16 cellular contexts compared by ENCODE assay signal in the genomic region with DNA sequence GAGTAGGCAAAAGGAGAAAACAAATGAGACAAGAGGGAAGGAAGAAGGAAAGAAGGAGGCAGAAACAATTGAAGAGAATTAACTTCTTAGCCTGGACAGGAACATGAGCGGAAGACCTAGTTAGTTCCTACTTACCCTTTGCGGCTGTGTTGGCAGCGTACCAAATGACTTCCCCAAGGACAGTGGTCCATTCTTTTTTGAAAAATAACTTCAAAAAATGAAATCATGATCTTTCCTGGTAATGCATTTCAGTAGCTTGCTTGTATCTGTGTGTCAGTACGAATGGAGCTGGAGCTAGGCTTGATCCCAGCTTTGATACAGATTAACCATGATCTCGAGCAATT. TPM values are rescaled to one million over a fixed set of nuclear protein-coding genes. Genes with fewer than 3 reads are reported as not detected.
DNase-seq lines count a peak whose midpoint lies in the region; ATAC-seq, FAIRE-seq and TF ChIP-seq lines count a peak whose summit lies in the region.
"Had no signal": no experiment of that assay in that cellular context is flagged by ENCODE, and none has a peak within 500 bp of the region (broad histone marks: within the 10 kb centered on the region; RNA-seq: fewer than 3 reads in every experiment).

No MANE protein-coding gene starts in this region.

- BruUV-seq in HepG2 (replicated peaks; lab: Mats Ljungman, UMichigan): no TSS peak

- in situ Hi-C loops in HepG2 (cut with HindIII; ENCODE audit: extremely low pct_ligation_motif_present, low pct_unique_long_range_greater_than_20kb): no loop called here

- H3K4me2 ChIP-seq in HepG2 (ENCODE audit: low read depth, low read length): no peak overlapping the region

- ATAC-seq in HepG2: no peak
- ATAC-seq in HG02759 (IDR thresholded peaks at IDR 0.05; ENCODE audit: unreplicated experiment): no peak
- ATAC-seq: activated T-cell treated with anti-CD3 and anti-CD28 coated beads, Interleukin-2, amount 50 U/mL, for 4 hours had no signal

- no peak for TF ChIP-seq RAD21 in HepG2 (CRISPR knock-in tag; IDR thresholded peaks at IDR 0.05)

- no peak for TF ChIP-seq EP300 in HepG2 (IDR thresholded peaks at IDR 0.05; ENCODE audit: low read depth in 2 of 2, low read length in 2 of 2)
- no peak for TF ChIP-seq EP300 in HepG2 (CRISPR knock-in tag; IDR thresholded peaks at IDR 0.05; ENCODE audit: borderline replicate concordance)

- no peak overlapping the region for H3K9ac ChIP-seq in stomach smooth muscle (ENCODE audit: low read length in 2 of 2)
- H3K9ac ChIP-seq in HepG2 (ENCODE audit: insufficient read depth, low read depth, low read length): no peak overlapping the region

- TF ChIP-seq POLR2A in adrenal gland (IDR thresholded peaks at IDR 0.05) (no peak), HepG2 (IDR thresholded peaks at IDR 0.05; ENCODE audit: insufficient read depth in 1 of 2, low read depth in 2 of 2, low read length in 2 of 2) (no peak)

- TF ChIP-seq CTCF in adrenal gland (IDR thresholded peaks at IDR 0.05) (no peak), HepG2 (CRISPR knock-in tag; IDR thresholded peaks at IDR 0.05) (no peak), GM10266 (IDR thresholded peaks at IDR 0.05; ENCODE audit: control insufficient read depth, insufficient read depth, low read depth, missing control alignments) (no peak)

- H3K4me3 ChIP-seq in adrenal gland (peak overlapping the region in 1 of 4 donors; percentile 22), stomach smooth muscle (ENCODE audit: low read length in 2 of 2) (peak overlapping the region; percentile 10 to 54), HepG2 (replicated peaks in 1 of 3; ENCODE audit: insufficient read depth in 1 of 3, low read depth in 2 of 3, low read length in 3 of 3) (no peak overlapping the region)
- H3K4me3 ChIP-seq: gastroesophageal sphincter, upper lobe of left lung had no signal

- POLR2A ChIA-PET in HepG2 (lab: Yijun Ruan, JAX): no interaction called here

- H3K27ac ChIP-seq in adrenal gland (peak overlapping the region in 4 of 5 donors; percentile 1 to 84 (median 66)), stomach smooth muscle (ENCODE audit: low read length) (no peak overlapping the region), HepG2 (ENCODE audit: extremely low read length, insufficient read depth, low read length) (no peak overlapping the region)

- H2AFZ ChIP-seq in HepG2 (ENCODE audit: low read length): no peak overlapping the region

- H3K9me3 ChIP-seq in adrenal gland (replicated peaks in 1 of 3): no peaks in the 10 kb centered on the region
- H3K9me3 ChIP-seq in stomach smooth muscle (ENCODE audit: control insufficient read depth in 2 of 2, low read length in 2 of 2): no peaks in the 10 kb centered on the region
- H3K9me3 ChIP-seq in HepG2 (ENCODE audit: low read length): no peaks in the 10 kb centered on the region
- H3K9me3 ChIP-seq: gastroesophageal sphincter, upper lobe of left lung had no signal

- H3K79me2 ChIP-seq in HepG2 (ENCODE audit: insufficient read depth, low read length): no peaks in the 10 kb centered on the region

- no peak for FAIRE-seq in HepG2 (lab: Jason Lieb, UNC)

- H3K27me3 ChIP-seq in adrenal gland (no peaks in the 10 kb centered on the region), stomach smooth muscle (ENCODE audit: control insufficient read depth in 1 of 2, insufficient read depth in 2 of 2, low read length in 2 of 2) (no peaks in the 10 kb centered on the region), HepG2 (ENCODE audit: control insufficient read depth in 1 of 2, insufficient read depth in 2 of 2, low read length in 2 of 2) (peaks cover 2 to 7% of the 10 kb centered on the region in 2 experiments; a peak in 3 of 5 replicates)
- H3K27me3 ChIP-seq: upper lobe of left lung had no signal

- DNase-seq in NCI-H2171 treated with DMSO at 0.1 percent for 48 hours (lab: John Stamatoyannopoulos, UW): peak; percentile 68
- DNase-seq in NCI-H2171 (lab: John Stamatoyannopoulos, UW): no peak
- DNase-seq in adrenal gland: peak; percentile 48 to 78 (median 72)
- DNase-seq in left kidney (ENCODE audit: low read depth, low spot score): peak; percentile 35
- no peak for DNase-seq in HepG2 (ENCODE audit: low spot score)
- no peak for DNase-seq in GM10266 (ENCODE audit: extremely low spot score)
- DNase-seq: activated CD4-positive, alpha-beta T cell treated with anti-CD3 and anti-CD28 coated beads for 1 hour; activated T-cell treated with anti-CD3 and anti-CD28 coated beads, Interleukin-2, amount 50 U/mL, for 4 hours; amygdala; NCI-H1930; upper lobe of left lung had no signal

- H3K4me1 ChIP-seq in adrenal gland (replicated peaks in 1 of 2): peaks cover 8 to 13% of the 10 kb centered on the region in 2 donors
- peaks cover 5% of the 10 kb centered on the region for H3K4me1 ChIP-seq in stomach smooth muscle (ENCODE audit: control insufficient read depth, insufficient read depth, low read length)
- H3K4me1 ChIP-seq in HepG2 (ENCODE audit: insufficient read depth, low read length): peaks cover 7% of the 10 kb centered on the region; the same call in 1 of the 2 replicates

- WGBS in adrenal gland, 4 donors: 13 to 18% (median 16%) methylated on average over 5 of the region's 5 CpGs
- 37% methylated on average over 5 of the region's 5 CpGs for WGBS in HepG2 (ENCODE audit: low lambda C conversion rate)

- CTCF ChIA-PET in HepG2 (lab: Yijun Ruan, JAX; ENCODE audit: low intra/inter-chr PET ratio, low total read pairs): no interaction called here

- intact Hi-C loops in adrenal gland (cut with DNase I): no loop called here
- intact Hi-C loops in HepG2 (cut with micrococcal nuclease; ENCODE audit: unreplicated experiment): no loop called here

- H4K20me1 ChIP-seq in HepG2 (ENCODE audit: insufficient read depth, low read length): no peaks in the 10 kb centered on the region

- H3K36me3 ChIP-seq in adrenal gland (replicated peaks in 1 of 2) (no peaks in the 10 kb centered on the region), stomach smooth muscle (ENCODE audit: control insufficient read depth in 2 of 2, insufficient read depth in 2 of 2, low read length in 2 of 2) (no peaks in the 10 kb centered on the region), HepG2 (replicated peaks in 1 of 2; ENCODE audit: control insufficient read depth in 1 of 2, insufficient read depth in 2 of 2, low read length in 2 of 2) (no peaks in the 10 kb centered on the region)
- H3K36me3 ChIP-seq: gastroesophageal sphincter, upper lobe of left lung had no signal

TF ChIP-seq in HepG2, 621 proteins besides CTCF, POLR2A, EP300 and RAD21 (continues in another document):
- TF ChIP-seq ZNF710 (CRISPR knock-in tag; IDR thresholded peaks at IDR 0.05; ENCODE audit: borderline replicate concordance) (no peak), PBX2 (CRISPR knock-in tag; IDR thresholded peaks at IDR 0.05) (no peak)

RNA-seq across cellular contexts. Expression of gene CFAP161, which starts 41.5 kb away (rescaled TPM):
- total RNA-seq in adrenal gland: under 1 TPM in 1 of 8 donors, not detected in 7; 0.43 TPM
- polyA plus RNA-seq in adrenal gland: under 1 TPM in 2 of 3 donors, not detected in 1; 0.10 to 0.31 TPM
- total RNA-seq in HepG2 (2016; rRNA removed; fragmentation: Illumina TruSeq; extraction: Trizol): not detected in 2 replicates
- 0.18 and 0.71 TPM in 2 replicates for total RNA-seq in HepG2 (2016; cell fraction: cytosol; rRNA removed; fragmentation: Illumina TruSeq; extraction: Trizol; ENCODE audit: low read depth)
- not detected in 2 replicates for total RNA-seq in HepG2 (2016; cell fraction: insoluble cytoplasmic fraction; rRNA removed; fragmentation: Illumina TruSeq; extraction: Trizol)
- not detected in 2 replicates for total RNA-seq in HepG2 (2016; cell fraction: membrane; rRNA removed; fragmentation: Illumina TruSeq; extraction: Trizol)
- not detected in 2 replicates for total RNA-seq in HepG2 (2016; cell fraction: nucleus; rRNA removed; fragmentation: Illumina TruSeq; extraction: Trizol)
- not detected in 2 replicates for polyA plus RNA-seq in HepG2 (2011; rRNA removed)
- polyA plus RNA-seq in HepG2 (2011; cell fraction: cytosol; rRNA removed): 0.04 TPM in 1 of 2 replicates, not detected in the other
- polyA plus RNA-seq in HepG2 (2011; cell fraction: nucleus; rRNA removed): not detected in 2 replicates
- not detected in 2 replicates for polyA plus RNA-seq in HepG2 (2012)
- not detected in 2 replicates for polyA plus RNA-seq in HepG2 (2016; cell fraction: cytosol; fragmentation: Illumina TruSeq; extraction: Trizol; ENCODE audit: low read depth)
- not detected in 2 replicates for polyA plus RNA-seq in HepG2 (2016; cell fraction: insoluble cytoplasmic fraction; fragmentation: Illumina TruSeq; extraction: Trizol; ENCODE audit: low read depth)
- polyA plus RNA-seq in HepG2 (2016; cell fraction: membrane; fragmentation: Illumina TruSeq; extraction: Trizol; ENCODE audit: low read depth): not detected in 2 replicates
- not detected in 2 replicates for polyA plus RNA-seq in HepG2 (2016; cell fraction: nucleus; fragmentation: Illumina TruSeq; extraction: Trizol; ENCODE audit: insufficient read depth, low read depth)
- 0.65 TPM in 1 of 2 replicates, not detected in the other for polyA minus RNA-seq in HepG2 (2011; rRNA and poly(A)+ RNA removed; ENCODE audit: low replicate concordance)
- polyA minus RNA-seq in HepG2 (2011; cell fraction: cytosol; rRNA and poly(A)+ RNA removed): not detected in 2 replicates
- polyA minus RNA-seq in HepG2 (2011; cell fraction: nucleus; rRNA and poly(A)+ RNA removed): not detected in 2 replicates
- total RNA-seq: activated T-cell treated with anti-CD3 and anti-CD28 coated beads, Interleukin-2, amount 50 U/mL, for 4 hours; kidney epithelial cell had no signal
- polyA plus RNA-seq: neural cell had no signal

Comparison
In these comparisons a context has a peak if more than half of its experiments do, and no peak if none do; other contexts are left out.
1. DNase-seq: peak in NCI-H2171 treated with DMSO at 0.1 percent for 48 hours (single experiment), adrenal gland (7 of 7) and left kidney (single experiment); none in NCI-H2171 (single experiment), HepG2 (single experiment) and GM10266 (single experiment).
2. H3K27ac ChIP-seq: peak in adrenal gland (4 of 5); none in stomach smooth muscle (single experiment) and HepG2 (single experiment).
3. H3K4me3 ChIP-seq: peak in stomach smooth muscle (2 of 2); none in HepG2 (0 of 3).